ENCODE assay signal across 12 cellular contexts in the genomic region with DNA sequence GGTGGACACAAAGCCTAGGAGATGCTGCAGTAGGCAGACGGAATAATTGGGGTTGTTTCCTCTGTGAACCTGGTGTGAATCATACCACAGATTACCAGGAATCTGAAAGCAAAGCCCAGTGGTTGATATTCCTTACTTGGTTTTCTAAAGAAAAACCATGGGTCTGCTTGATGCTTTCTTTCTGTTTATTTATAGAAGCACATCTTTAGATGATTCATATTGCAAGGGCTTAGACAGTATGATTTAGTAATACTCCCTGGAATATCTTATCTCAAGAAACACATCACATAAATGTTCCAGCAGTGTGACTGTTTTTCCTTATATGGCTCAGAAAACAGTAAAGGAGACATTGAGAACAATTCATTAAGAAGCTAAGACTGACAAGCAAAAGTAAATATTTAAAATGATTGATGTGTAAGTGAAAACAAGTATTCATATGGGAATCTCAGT.
A peak's percentile ranks its signal among the peaks of the same experiment; 100 is the strongest.
DNase-seq lines count a peak whose midpoint lies in the region; ATAC-seq and TF ChIP-seq lines count a peak whose summit lies in the region.
"Had no signal": no experiment of that assay in that cellular context is flagged by ENCODE, and none has a peak within 500 bp of the region (broad histone marks: within the 10 kb centered on the region; RNA-seq: fewer than 3 reads in every experiment).

No MANE protein-coding gene starts in this region.

- H3K27ac ChIP-seq in hepatocyte (peak overlapping the region; percentile 36), prostate gland (peak overlapping the region in 1 of 2 donors; percentile 34)
- H3K27ac ChIP-seq: pancreas had no signal

- H4K20me1 ChIP-seq in hepatocyte (ENCODE audit: insufficient read depth, poor library complexity, severe bottlenecking) = no peaks in the 10 kb centered on the region

- H3K36me3 ChIP-seq in hepatocyte (replicated peaks; ENCODE audit: insufficient read depth, low read depth) (no peaks in the 10 kb centered on the region), prostate gland (no peaks in the 10 kb centered on the region)
- H3K36me3 ChIP-seq: pancreas had no signal

- TF ChIP-seq CTCF in LNCaP clone FGC (IDR thresholded peaks at IDR 0.05; ENCODE audit: control insufficient read depth, extremely low read depth, insufficient read depth) (no peak), cardiac fibroblast (IDR thresholded peaks at IDR 0.05; ENCODE audit: low read depth, low read length) (no peak), hepatocyte (IDR thresholded peaks at IDR 0.05; ENCODE audit: poor library complexity) (no peak), prostate gland (IDR thresholded peaks at IDR 0.05) (no peak)

- H3K79me2 ChIP-seq in hepatocyte = no peaks in the 10 kb centered on the region

- H3K9me3 ChIP-seq in hepatocyte (ENCODE audit: low read depth) (no peaks in the 10 kb centered on the region), prostate gland (no peaks in the 10 kb centered on the region)
- H3K9me3 ChIP-seq: pancreas had no signal

- no peaks in the 10 kb centered on the region for H3K27me3 ChIP-seq in hepatocyte
- H3K27me3 ChIP-seq in prostate gland (replicated peaks; ENCODE audit: insufficient read depth) = no peaks in the 10 kb centered on the region
- H3K27me3 ChIP-seq: pancreas had no signal

- H3K27me3 Mint-ChIP-seq in natural killer cell treated with Interleukin-12 subunit alpha and Interleukin-12 subunit beta and Interleukin-15 and Interleukin-18, amount 100 ng/mL, for 72 hours = no peaks in the 10 kb centered on the region

- H3K4me1 ChIP-seq in hepatocyte (ENCODE audit: insufficient read depth) = no peaks in the 10 kb centered on the region
- H3K4me1 ChIP-seq in prostate gland (replicated peaks) = no peaks in the 10 kb centered on the region

- WGBS in hepatocyte (ENCODE audit: low lambda C conversion rate, missing lambda C conversion rate) = 55% methylated on average over 1 of the region's 1 CpG
- 75% methylated on average over 1 of the region's 1 CpG for WGBS in prostate gland

- no peak overlapping the region for H3K4me3 Mint-ChIP-seq in natural killer cell treated with Interleukin-12 subunit alpha and Interleukin-12 subunit beta and Interleukin-15 and Interleukin-18, amount 100 ng/mL, for 72 hours
- H3K4me3 Mint-ChIP-seq: activated naive CD4-positive, alpha-beta T cell treated with anti-CD3 and anti-CD28 coated beads for 36 hours had no signal

- no peaks in the 10 kb centered on the region for H3K36me3 Mint-ChIP-seq in natural killer cell treated with Interleukin-12 subunit alpha and Interleukin-12 subunit beta and Interleukin-15 and Interleukin-18, amount 100 ng/mL, for 72 hours

- H3K9me3 Mint-ChIP-seq in natural killer cell treated with Interleukin-12 subunit alpha and Interleukin-12 subunit beta and Interleukin-15 and Interleukin-18, amount 100 ng/mL, for 72 hours = no peaks in the 10 kb centered on the region
- H3K9me3 Mint-ChIP-seq: activated naive CD4-positive, alpha-beta T cell treated with anti-CD3 and anti-CD28 coated beads for 36 hours had no signal

- no peak overlapping the region for H3K27ac Mint-ChIP-seq in natural killer cell treated with Interleukin-12 subunit alpha and Interleukin-12 subunit beta and Interleukin-15 and Interleukin-18, amount 100 ng/mL, for 72 hours
- H3K27ac Mint-ChIP-seq: activated naive CD4-positive, alpha-beta T cell treated with anti-CD3 and anti-CD28 coated beads for 36 hours had no signal

- no peak overlapping the region for H3K4me3 ChIP-seq in LNCaP clone FGC (ENCODE audit: low read depth, low read length)
- H3K4me3 ChIP-seq in cardiac fibroblast (replicated peaks in 1 of 2; ENCODE audit: low read depth in 2 of 2, low read length in 2 of 2) = no peak overlapping the region
- no peak overlapping the region for H3K4me3 ChIP-seq in hepatocyte
- no peak overlapping the region for H3K4me3 ChIP-seq in prostate gland
- H3K4me3 ChIP-seq: pancreas had no signal

- H2AFZ ChIP-seq in hepatocyte = no peak overlapping the region

- DNase-seq in LNCaP clone FGC (ENCODE audit: low read depth) (peak; percentile 56), cardiac fibroblast (ENCODE audit: low read depth in 2 of 2) (peak; percentile 78 to 84), hepatocyte (ENCODE audit: low spot score) (no peak), stromal cell of bone marrow (ENCODE audit: low read depth) (peak; percentile 35), prostate gland (ENCODE audit: low spot score) (no peak), NCI-H526 (lab: John Stamatoyannopoulos, UW) (no peak)
- DNase-seq in natural killer cell treated with Interleukin-12 subunit alpha and Interleukin-12 subunit beta and Interleukin-15 and Interleukin-18, amount 100 ng/mL, for 72 hours (ENCODE audit: low spot score) = no peak
- DNase-seq: activated naive CD4-positive, alpha-beta T cell treated with anti-CD3 and anti-CD28 coated beads for 36 hours; effector memory CD4-positive, alpha-beta T cell; NCI-H510A treated with DMSO at 0.1 percent for 48 hours; pancreas had no signal

- no peak for TF ChIP-seq POLR2A in prostate gland (IDR thresholded peaks at IDR 0.05)

- no peaks in the 10 kb centered on the region for H3K9me2 ChIP-seq in hepatocyte (replicated peaks; ENCODE audit: insufficient read depth)

- ATAC-seq in GM21529 (IDR thresholded peaks at IDR 0.05; ENCODE audit: unreplicated experiment) = no peak
- no peak for ATAC-seq in natural killer cell treated with Interleukin-12 subunit alpha and Interleukin-12 subunit beta and Interleukin-15 and Interleukin-18, amount 100 ng/mL, for 72 hours

- H3K4me2 ChIP-seq in hepatocyte = no peak overlapping the region

- intact Hi-C loops in prostate gland (cut with DNase I) = loop anchor here (5.0 kb wide), 1 partner anchor 61 kb away; no protein-coding TSS in a partner anchor

- no peaks in the 10 kb centered on the region for H3K4me1 Mint-ChIP-seq in natural killer cell treated with Interleukin-12 subunit alpha and Interleukin-12 subunit beta and Interleukin-15 and Interleukin-18, amount 100 ng/mL, for 72 hours (ENCODE audit: low read depth in 2 of 2)

Comparison
In these comparisons a context has a peak if more than half of its experiments do, and no peak if none do; other contexts are left out.
1. DNase-seq: peak in LNCaP clone FGC (single experiment), cardiac fibroblast (2 of 2) and stromal cell of bone marrow (single experiment); none in hepatocyte (single experiment), prostate gland (single experiment), natural killer cell treated with Interleukin-12 subunit alpha and Interleukin-12 subunit beta and Interleukin-15 and Interleukin-18, amount 100 ng/mL, for 72 hours (single experiment) and NCI-H526 (0 of 2).